In the genomic region with DNA sequence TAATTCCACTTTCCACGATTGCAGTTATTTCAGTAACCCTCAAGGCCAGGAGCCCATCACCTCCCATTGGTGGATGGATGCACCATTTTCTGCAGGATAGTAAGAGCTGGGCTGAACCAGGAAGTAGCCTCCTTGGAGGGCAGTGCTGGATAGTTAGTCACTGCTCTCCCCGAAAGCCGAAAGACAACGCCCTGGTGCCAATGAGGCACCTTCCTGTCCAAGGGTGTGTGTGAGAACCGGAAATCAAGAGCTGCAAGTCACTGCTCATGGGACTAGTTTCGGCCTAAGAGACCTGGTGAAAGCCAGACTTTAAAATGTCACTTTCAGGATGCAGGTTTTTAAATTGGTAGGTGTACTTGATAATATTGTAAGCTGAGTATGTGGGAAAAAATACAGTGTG, we compare ENCODE assay signal across 1 cellular context.
TF ChIP-seq lines count a peak whose summit lies in the region.

No MANE protein-coding gene starts in this region.

TF ChIP-seq in IMR-90, 13 proteins besides CTCF, POLR2A, EP300 and RAD21 (continued from another document):
- TF ChIP-seq, protein P1, sequence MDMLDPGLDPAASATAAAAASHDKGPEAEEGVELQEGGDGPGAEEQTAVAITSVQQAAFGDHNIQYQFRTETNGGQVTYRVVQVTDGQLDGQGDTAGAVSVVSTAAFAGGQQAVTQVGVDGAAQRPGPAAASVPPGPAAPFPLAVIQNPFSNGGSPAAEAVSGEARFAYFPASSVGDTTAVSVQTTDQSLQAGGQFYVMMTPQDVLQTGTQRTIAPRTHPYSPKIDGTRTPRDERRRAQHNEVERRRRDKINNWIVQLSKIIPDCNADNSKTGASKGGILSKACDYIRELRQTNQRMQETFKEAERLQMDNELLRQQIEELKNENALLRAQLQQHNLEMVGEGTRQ (IDR thresholded peaks at IDR 0.05; ENCODE audit: low read depth, low read length), result no peak
- TF ChIP-seq BHLHE40 (IDR thresholded peaks at IDR 0.05; ENCODE audit: low read depth, low read length) (no peak), MAFK (IDR thresholded peaks at IDR 0.05; ENCODE audit: low read depth, low read length) (no peak), MXI1 (IDR thresholded peaks at IDR 0.05; ENCODE audit: borderline replicate concordance, low read depth, low read length) (no peak), FOS (IDR thresholded peaks at IDR 0.05; ENCODE audit: low read depth, low read length) (no peak)
- TF ChIP-seq, protein P2, sequence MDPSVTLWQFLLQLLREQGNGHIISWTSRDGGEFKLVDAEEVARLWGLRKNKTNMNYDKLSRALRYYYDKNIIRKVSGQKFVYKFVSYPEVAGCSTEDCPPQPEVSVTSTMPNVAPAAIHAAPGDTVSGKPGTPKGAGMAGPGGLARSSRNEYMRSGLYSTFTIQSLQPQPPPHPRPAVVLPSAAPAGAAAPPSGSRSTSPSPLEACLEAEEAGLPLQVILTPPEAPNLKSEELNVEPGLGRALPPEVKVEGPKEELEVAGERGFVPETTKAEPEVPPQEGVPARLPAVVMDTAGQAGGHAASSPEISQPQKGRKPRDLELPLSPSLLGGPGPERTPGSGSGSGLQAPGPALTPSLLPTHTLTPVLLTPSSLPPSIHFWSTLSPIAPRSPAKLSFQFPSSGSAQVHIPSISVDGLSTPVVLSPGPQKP (IDR thresholded peaks at IDR 0.05; ENCODE audit: borderline replicate concordance, low read depth, low read length), result no peak
